ENCODE assay signal across 9 cellular contexts in the genomic region with DNA sequence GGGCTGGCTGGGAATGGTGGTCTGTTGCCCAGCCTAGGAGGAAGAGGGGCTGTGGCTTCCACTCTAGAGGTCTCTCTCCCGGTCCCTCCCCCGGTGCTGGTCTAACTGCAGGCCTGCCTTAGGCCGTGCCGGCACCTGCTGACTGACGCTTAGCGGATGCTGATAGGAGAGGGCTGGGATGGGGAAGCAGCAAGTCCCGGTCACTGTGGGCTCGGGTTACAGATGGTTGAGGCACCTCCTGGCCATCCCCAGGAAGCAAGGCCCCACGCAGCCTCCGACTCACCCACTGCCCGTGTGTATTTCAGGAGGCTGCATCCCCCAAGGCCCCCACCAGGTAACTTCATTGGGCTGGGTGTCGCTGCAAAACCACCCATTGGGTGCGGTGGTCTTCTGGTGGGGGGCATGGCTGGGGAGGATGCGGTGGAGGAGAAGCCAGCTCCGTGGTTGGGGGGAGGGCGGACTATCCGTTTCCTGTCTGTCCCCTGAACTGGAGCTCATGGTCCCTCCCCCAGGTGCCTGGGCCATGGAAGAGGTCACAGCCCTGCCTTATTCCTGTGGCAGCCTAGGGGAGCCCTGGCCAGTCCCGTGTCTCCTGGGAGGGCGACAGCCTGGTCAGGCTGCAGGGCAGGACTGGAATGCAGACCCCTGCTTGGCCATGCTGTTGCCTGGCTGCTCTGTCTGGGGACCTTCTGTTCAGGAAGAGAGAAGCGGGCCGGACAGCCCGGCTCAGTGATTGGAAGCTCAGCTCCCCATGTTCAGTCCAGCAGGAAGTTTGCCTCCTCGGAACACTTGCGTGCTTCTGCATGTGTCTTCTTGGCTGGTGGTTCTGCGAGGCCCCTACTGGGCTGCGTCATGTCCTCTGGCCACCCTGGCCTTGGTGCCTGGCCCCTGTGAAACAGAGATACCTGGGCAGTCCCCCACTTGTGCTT.
DNase-seq lines count a peak whose midpoint lies in the region; ATAC-seq and TF ChIP-seq lines count a peak whose summit lies in the region.
"Had no signal": no experiment of that assay in that cellular context is flagged by ENCODE, and none has a peak within 500 bp of the region (broad histone marks: within the 10 kb centered on the region; RNA-seq: fewer than 3 reads in every experiment).

No MANE protein-coding gene starts in this region.

- no peak for TF ChIP-seq CTCF in CD14-positive monocyte (IDR thresholded peaks at IDR 0.05)

- intact Hi-C loops in CD14-positive monocyte (cut with micrococcal nuclease): no loop called here

- H3K27me3 Mint-ChIP-seq in activated naive CD8-positive, alpha-beta T cell treated with anti-CD3 and anti-CD28 coated beads, Interleukin-2, amount 10 ng/mL, durations not matched to agents 7 days and 5 days: no peaks in the 10 kb centered on the region
- peaks cover 0 to 3% (median 1%) of the 10 kb centered on the region in 3 donors for H3K27me3 Mint-ChIP-seq in CD14-positive monocyte (ENCODE audit: low read depth in 3 of 3)

- H3K4me3 Mint-ChIP-seq in activated naive CD8-positive, alpha-beta T cell treated with anti-CD3 and anti-CD28 coated beads, Interleukin-2, amount 10 ng/mL, durations not matched to agents 7 days and 5 days: peak overlapping the region; percentile 80
- H3K4me3 Mint-ChIP-seq in CD14-positive monocyte: peak overlapping the region in 1 of 2 donors; percentile 30

- H3K9me3 Mint-ChIP-seq in activated naive CD8-positive, alpha-beta T cell treated with anti-CD3 and anti-CD28 coated beads, Interleukin-2, amount 10 ng/mL, durations not matched to agents 7 days and 5 days: no peaks in the 10 kb centered on the region
- H3K9me3 Mint-ChIP-seq in CD14-positive monocyte: no peaks in the 10 kb centered on the region

- peak overlapping the region; percentile 65 for H3K27ac ChIP-seq in KOPT-K1 (ENCODE audit: low read depth, low read length, poor library complexity, severe bottlenecking)

- H3K27ac Mint-ChIP-seq in activated naive CD8-positive, alpha-beta T cell treated with anti-CD3 and anti-CD28 coated beads, Interleukin-2, amount 10 ng/mL, durations not matched to agents 7 days and 5 days: peak overlapping the region; percentile 89
- no peak overlapping the region for H3K27ac Mint-ChIP-seq in CD14-positive monocyte

- no peaks in the 10 kb centered on the region for H3K9me3 ChIP-seq in KOPT-K1 (ENCODE audit: insufficient read depth, low read length, poor library complexity, severe bottlenecking)

- ATAC-seq in activated naive CD8-positive, alpha-beta T cell treated with anti-CD3 and anti-CD28 coated beads, Interleukin-2, amount 10 ng/mL, durations not matched to agents 7 days and 5 days (ENCODE audit: low read depth): peak; percentile 38

- POLR2A ChIA-PET in activated naive CD8-positive, alpha-beta T cell treated with anti-CD3 and anti-CD28 coated beads, Interleukin-2, amount 10 ng/mL, durations not matched to agents 7 days and 5 days (lab: Charles Lee): interaction anchor here (0.9 to 6.5 kb wide), 11 partner anchors 11 to 89 kb away, joined by 3 to 58 read pairs (median 8); no protein-coding TSS in a partner anchor

- peaks cover 6% of the 10 kb centered on the region for H3K36me3 Mint-ChIP-seq in activated naive CD8-positive, alpha-beta T cell treated with anti-CD3 and anti-CD28 coated beads, Interleukin-2, amount 10 ng/mL, durations not matched to agents 7 days and 5 days
- peaks cover 18 to 77% of the 10 kb centered on the region in 2 donors for H3K36me3 Mint-ChIP-seq in CD14-positive monocyte

- no peaks in the 10 kb centered on the region for H3K36me3 ChIP-seq in KOPT-K1 (ENCODE audit: insufficient read depth, low read length)

- peaks cover 34% of the 10 kb centered on the region for H3K4me1 Mint-ChIP-seq in activated naive CD8-positive, alpha-beta T cell treated with anti-CD3 and anti-CD28 coated beads, Interleukin-2, amount 10 ng/mL, durations not matched to agents 7 days and 5 days
- H3K4me1 Mint-ChIP-seq in CD14-positive monocyte: peaks cover 46% of the 10 kb centered on the region

- DNase-seq in DMS153 (lab: John Stamatoyannopoulos, UW): peak; percentile 79
- peak; percentile 73 for DNase-seq in activated naive CD8-positive, alpha-beta T cell treated with anti-CD3 and anti-CD28 coated beads, Interleukin-2, amount 10 ng/mL, durations not matched to agents 7 days and 5 days
- DNase-seq in myocyte (ENCODE audit: low read depth): peak; percentile 64
- no peak for DNase-seq in stimulated activated CD4-positive, alpha-beta T cell treated with anti-CD3 and anti-CD28 coated beads, Interleukin-2, amount 100 ng/mL, for 48 hours
- no peak for DNase-seq in NCI-H1105 (lab: John Stamatoyannopoulos, UW)
- DNase-seq in mesenteric fat pad (ENCODE audit: low spot score): no peak
- DNase-seq in CD14-positive monocyte (ENCODE audit: low spot score): no peak
- DNase-seq: activated CD8-positive, alpha-beta memory T cell treated with anti-CD3 and anti-CD28 coated beads, Interleukin-2, amount 50 U/mL, for 48 hours had no signal

Comparison
In these comparisons a context has a peak if more than half of its experiments do, and no peak if none do; other contexts are left out.
1. DNase-seq: peak in DMS153 (single experiment), activated naive CD8-positive, alpha-beta T cell treated with anti-CD3 and anti-CD28 coated beads, Interleukin-2, amount 10 ng/mL, durations not matched to agents 7 days and 5 days (single experiment) and myocyte (single experiment); none in stimulated activated CD4-positive, alpha-beta T cell treated with anti-CD3 and anti-CD28 coated beads, Interleukin-2, amount 100 ng/mL, for 48 hours (0 of 2), NCI-H1105 (single experiment), mesenteric fat pad (single experiment) and CD14-positive monocyte (single experiment).